ENCODE assay signal across 9 cellular contexts in genomic region chr17:30332057-30332542, GRCh38. TPM values are rescaled to one million over a fixed set of nuclear protein-coding genes. Genes with fewer than 3 reads are reported as not detected.
A peak's percentile ranks its signal among the peaks of the same experiment; 100 is the strongest.
DNase-seq lines count a peak whose midpoint lies in the region; ATAC-seq and TF ChIP-seq lines count a peak whose summit lies in the region.
"Had no signal": no experiment of that assay in that cellular context is flagged by ENCODE, and none has a peak within 500 bp of the region (broad histone marks: within the 10 kb centered on the region; RNA-seq: fewer than 3 reads in every experiment).

No MANE protein-coding gene starts in this region.

- H3K36me3 ChIP-seq in CD4-positive, CD25-positive, alpha-beta regulatory T cell (ENCODE audit: control insufficient read depth, insufficient read depth, low read length): no peaks in the 10 kb centered on the region
- H3K36me3 ChIP-seq in MG63: no peaks in the 10 kb centered on the region

- TF ChIP-seq CTCF in HFFc6 (IDR thresholded peaks at IDR 0.05) (no peak), activated B cell treated with CpG ODN at 0.5 μM for 24 hours (IDR thresholded peaks at IDR 0.05) (no peak), type B pancreatic cell (conservative IDR thresholded peaks at IDR 0.05) (no peak)

- peaks cover 32% of the 10 kb centered on the region for H3K4me1 ChIP-seq in CD4-positive, CD25-positive, alpha-beta regulatory T cell (ENCODE audit: control insufficient read depth, insufficient read depth, low read length, poor library complexity, severe bottlenecking)

- peaks cover 4% of the 10 kb centered on the region for H3K27me3 Mint-ChIP-seq in CD4-positive, CD25-positive, alpha-beta regulatory T cell
- H3K27me3 Mint-ChIP-seq in HFFc6 (ENCODE audit: insufficient read depth) (peaks cover 4% of the 10 kb centered on the region), activated B cell treated with CpG ODN at 0.5 μM for 24 hours (peaks cover 7% of the 10 kb centered on the region), type B pancreatic cell (no peaks in the 10 kb centered on the region)

- H3K4me3 ChIP-seq in CD4-positive, CD25-positive, alpha-beta regulatory T cell (ENCODE audit: low read depth, low read length): peak overlapping the region; percentile 71
- no peak overlapping the region for H3K4me3 ChIP-seq in MG63

- intact Hi-C loops in activated B cell treated with CpG ODN at 0.5 μM for 24 hours (cut with micrococcal nuclease): no loop called here

- no peaks in the 10 kb centered on the region for H3K9me3 ChIP-seq in CD4-positive, CD25-positive, alpha-beta regulatory T cell (ENCODE audit: control insufficient read depth in 2 of 2, low read length in 2 of 2)
- H3K9me3 ChIP-seq in MG63: no peaks in the 10 kb centered on the region

- H3K27me3 ChIP-seq in CD4-positive, CD25-positive, alpha-beta regulatory T cell (ENCODE audit: control insufficient read depth, insufficient read depth, low read length): no peaks in the 10 kb centered on the region
- H3K27me3 ChIP-seq in MG63: peaks cover 3% of the 10 kb centered on the region; the same call in 1 of the 2 replicates

- DNase-seq in CD4-positive, CD25-positive, alpha-beta regulatory T cell: peak in 2 of 3 donors; percentile 67 to 75
- DNase-seq in HFFc6 (peak; percentile 79), activated B cell treated with CpG ODN at 0.5 μM for 24 hours (no peak), fibroblast of gingiva (ENCODE audit: low read depth) (peak; percentile 41), type B pancreatic cell (ENCODE audit: extremely low spot score, unreplicated experiment) (no peak), NCI-H2171 (lab: John Stamatoyannopoulos, UW) (no peak), ecto neural progenitor cell (ENCODE audit: low spot score) (no peak), MG63 (no peak)

- peak overlapping the region in 3 of 4 donors; percentile 33 to 74 (median 69) for H3K4me3 Mint-ChIP-seq in CD4-positive, CD25-positive, alpha-beta regulatory T cell
- H3K4me3 Mint-ChIP-seq in HFFc6 (peak overlapping the region; percentile 34), activated B cell treated with CpG ODN at 0.5 μM for 24 hours (peak overlapping the region; percentile 8), type B pancreatic cell (peak overlapping the region; percentile 5)

- H3K4me1 Mint-ChIP-seq in CD4-positive, CD25-positive, alpha-beta regulatory T cell: peaks cover 17 to 40% (median 29%) of the 10 kb centered on the region in 4 donors
- H3K4me1 Mint-ChIP-seq in HFFc6 (ENCODE audit: low read depth) (peaks cover 35% of the 10 kb centered on the region), activated B cell treated with CpG ODN at 0.5 μM for 24 hours (peaks cover 13% of the 10 kb centered on the region), type B pancreatic cell (ENCODE audit: unreplicated experiment) (peaks cover 15% of the 10 kb centered on the region)

- H3K27ac Mint-ChIP-seq in CD4-positive, CD25-positive, alpha-beta regulatory T cell: peak overlapping the region; percentile 15 to 87 (median 44)
- H3K27ac Mint-ChIP-seq in HFFc6 (peak overlapping the region; percentile 21), activated B cell treated with CpG ODN at 0.5 μM for 24 hours (no peak overlapping the region), type B pancreatic cell (no peak overlapping the region)

- peaks cover 0 to 3% (median 0%) of the 10 kb centered on the region in 7 donors for H3K9me3 Mint-ChIP-seq in CD4-positive, CD25-positive, alpha-beta regulatory T cell
- H3K9me3 Mint-ChIP-seq in HFFc6 (no peaks in the 10 kb centered on the region), activated B cell treated with CpG ODN at 0.5 μM for 24 hours (no peaks in the 10 kb centered on the region), type B pancreatic cell (peaks cover 6% of the 10 kb centered on the region)

- H3K27ac ChIP-seq in CD4-positive, CD25-positive, alpha-beta regulatory T cell (ENCODE audit: insufficient read depth, low read length, poor library complexity, severe bottlenecking): peak overlapping the region; percentile 53

- ATAC-seq in CD4-positive, CD25-positive, alpha-beta regulatory T cell (ENCODE audit: low read depth in 2 of 2): peak; percentile 93 to 96
- ATAC-seq in activated B cell treated with CpG ODN at 0.5 μM for 24 hours (ENCODE audit: low read depth): peak; percentile 76

- POLR2A ChIA-PET in activated B cell treated with CpG ODN at 0.5 μM for 24 hours (lab: Charles Lee): interaction anchor here (0.5 to 1.4 kb wide), 3 partner anchors 13 to 484 kb away, joined by 3 to 5 read pairs (median 5); partner anchors contain the start of gene BLMH

- CTCF ChIA-PET in activated B cell treated with CpG ODN at 0.5 μM for 24 hours (lab: Charles Lee): no interaction called here

- H3K36me3 Mint-ChIP-seq in CD4-positive, CD25-positive, alpha-beta regulatory T cell: no peaks in the 10 kb centered on the region
- H3K36me3 Mint-ChIP-seq in HFFc6 (ENCODE audit: low read depth) (no peaks in the 10 kb centered on the region), activated B cell treated with CpG ODN at 0.5 μM for 24 hours (ENCODE audit: low read depth) (no peaks in the 10 kb centered on the region), type B pancreatic cell (no peaks in the 10 kb centered on the region)

RNA-seq across cellular contexts. Expression of gene TMIGD1, which starts 1.8 kb away (rescaled TPM):
- total RNA-seq in CD4-positive, CD25-positive, alpha-beta regulatory T cell: not detected
- polyA plus RNA-seq in CD4-positive, CD25-positive, alpha-beta regulatory T cell: not detected
- not detected for total RNA-seq in HFFc6 (2021; fragmentation: NEBNext Ultra II Directional; extraction: Animal tissue kit (Norgen Biotek cat#: 25700))
- total RNA-seq in activated B cell treated with CpG ODN at 0.5 μM for 24 hours: not detected in 2 replicates
- total RNA-seq in type B pancreatic cell (ENCODE audit: low replicate concordance): 0.24 TPM in 1 of 2 replicates, not detected in the other
- not detected in 2 replicates for total RNA-seq in MG63 (2014; rRNA removed; shearing (Covaris generic); ENCODE audit: low replicate concordance)
- polyA plus RNA-seq: thymus had no signal

RNA-seq across cellular contexts. Expression of gene BLMH, which starts 40.4 kb away (rescaled TPM):
- 30.0 TPM for total RNA-seq in CD4-positive, CD25-positive, alpha-beta regulatory T cell
- polyA plus RNA-seq in CD4-positive, CD25-positive, alpha-beta regulatory T cell: 10 to 100 TPM; 16.7 to 21.5 (median 18.9) TPM
- 10 to 100 TPM; 20.0 to 24.6 (median 22.4) TPM for total RNA-seq in HFFc6 (2021; fragmentation: NEBNext Ultra II Directional; extraction: Animal tissue kit (Norgen Biotek cat#: 25700))
- total RNA-seq in activated B cell treated with CpG ODN at 0.5 μM for 24 hours (38.0 and 40.3 TPM in 2 replicates), type B pancreatic cell (ENCODE audit: low replicate concordance) (28.3 and 58.2 TPM in 2 replicates)
- 44.7 and 45.0 TPM in 2 replicates for total RNA-seq in MG63 (2014; rRNA removed; shearing (Covaris generic); ENCODE audit: low replicate concordance)

RNA-seq across cellular contexts. Expression of gene CPD, which starts 46.6 kb away (rescaled TPM):
- 40.2 TPM for total RNA-seq in CD4-positive, CD25-positive, alpha-beta regulatory T cell
- 10 to 100 TPM in 1 of 4 donors, 1 to 10 TPM in 3; 6.5 to 11.0 (median 8.1) TPM for polyA plus RNA-seq in CD4-positive, CD25-positive, alpha-beta regulatory T cell
- total RNA-seq in HFFc6 (2021; fragmentation: NEBNext Ultra II Directional; extraction: Animal tissue kit (Norgen Biotek cat#: 25700)): 10 to 100 TPM; 45.9 to 57.4 (median 49.7) TPM
- total RNA-seq in activated B cell treated with CpG ODN at 0.5 μM for 24 hours: 8.2 and 8.6 TPM in 2 replicates
- total RNA-seq in type B pancreatic cell (ENCODE audit: low replicate concordance): 56.2 and 71.2 TPM in 2 replicates
- total RNA-seq in MG63 (2014; rRNA removed; shearing (Covaris generic); ENCODE audit: low replicate concordance): 38.8 and 46.3 TPM in 2 replicates

Comparison
In these comparisons a context has a peak if more than half of its experiments do, and no peak if none do; other contexts are left out.
1. DNase-seq: peak in CD4-positive, CD25-positive, alpha-beta regulatory T cell (2 of 3), HFFc6 (single experiment) and fibroblast of gingiva (single experiment); none in activated B cell treated with CpG ODN at 0.5 μM for 24 hours (single experiment), type B pancreatic cell (single experiment), NCI-H2171 (single experiment), ecto neural progenitor cell (single experiment) and MG63 (single experiment).
2. H3K27ac Mint-ChIP-seq: peak in CD4-positive, CD25-positive, alpha-beta regulatory T cell (3 of 3) and HFFc6 (single experiment); none in activated B cell treated with CpG ODN at 0.5 μM for 24 hours (single experiment) and type B pancreatic cell (single experiment).
3. H3K4me3 Mint-ChIP-seq: peak in every context shown above with its lines; median percentile 69 in CD4-positive, CD25-positive, alpha-beta regulatory T cell; 34 in HFFc6; 8 in activated B cell treated with CpG ODN at 0.5 μM for 24 hours; 5 in type B pancreatic cell.